1 cellular context compared by ENCODE assay signal in genomic region chr10:17386616-17387075, GRCh38.
TF ChIP-seq lines count a peak whose summit lies in the region.

No MANE protein-coding gene starts in this region.

TF ChIP-seq in H1, 55 proteins besides CTCF, POLR2A, EP300 and RAD21:
- no peak for TF ChIP-seq EGR1 (IDR thresholded peaks at IDR 0.05; ENCODE audit: borderline replicate concordance, low read depth, low read length)
- TF ChIP-seq CREB1 (IDR thresholded peaks at IDR 0.05), result peak; percentile 66
